Comparison of ENCODE assay signal across 34 cellular contexts in the genomic region with DNA sequence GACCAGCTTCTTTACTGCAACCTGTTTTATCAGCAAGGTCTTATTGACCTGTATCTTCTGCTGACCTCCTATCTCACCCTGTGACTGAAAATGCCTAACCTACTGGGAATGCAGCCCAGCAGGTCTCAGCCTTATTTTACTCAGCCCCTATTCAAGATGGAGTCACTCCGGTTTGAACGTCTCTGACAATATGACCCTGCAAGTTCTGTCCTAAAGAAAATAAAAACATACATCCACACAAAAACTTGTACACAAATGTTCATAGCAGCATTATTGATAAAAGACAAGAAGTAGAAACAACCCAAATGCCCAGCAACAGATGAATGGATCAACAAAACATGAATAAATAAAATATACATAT. TPM values are rescaled to one million over a fixed set of nuclear protein-coding genes. Genes with fewer than 3 reads are reported as not detected.
"Had no signal": no experiment of that assay in that cellular context is flagged by ENCODE, and none has a peak within 500 bp of the region (broad histone marks: within the 10 kb centered on the region; RNA-seq: fewer than 3 reads in every experiment).

No MANE protein-coding gene starts in this region.

- H2AFZ ChIP-seq: hepatocyte had no signal

- H3K9me3 ChIP-seq: lower lobe of right lung, pancreas, prostate gland, stomach, testis, thyroid gland, transverse colon, upper lobe of right lung had no signal

- DNase-seq: kidney glomerular epithelial cell; left cardiac atrium; lower lobe of right lung; mesenchymal stem cell; naive thymus-derived CD8-positive, alpha-beta T cell; nucleus accumbens; pancreas; posterior cingulate gyrus; retina; right cardiac atrium; stimulated activated CD4-positive, alpha-beta T cell treated with anti-CD3 and anti-CD28 coated beads, Interleukin-12 subunit alpha, Interleukin-12 subunit beta, amount 100 ng/mL, for 4 hours; stimulated activated CD4-positive, alpha-beta T cell treated with anti-CD3 and anti-CD28 coated beads, Interleukin-15, amount 100 ng/mL, for 24 hours; stimulated activated CD4-positive, alpha-beta T cell treated with anti-CD3 and anti-CD28 coated beads, Interleukin-2, amount 100 ng/mL, for 24 hours; stimulated activated CD4-positive, alpha-beta T cell treated with anti-CD3 and anti-CD28 coated beads, Interleukin-4, amount 100 ng/mL, for 1 hour; stimulated activated naive B cell treated with anti-CD40 and anti-IgM and Interleukin-4, amounts not matched to agents 10 μg/mL and 1 μg/mL and 100 μg/mL, for 72 hours; stimulated activated naive CD8-positive, alpha-beta T cell treated with anti-CD3 and anti-CD28 coated beads, Interleukin-15, Interleukin-2, amounts not matched to agents 100 U/mL and 50 U/mL, for 24 hours; stomach; testis; thyroid gland; transverse colon; upper lobe of right lung had no signal

- H3K4me3 Mint-ChIP-seq: naive thymus-derived CD8-positive, alpha-beta T cell; nephron; neural crest cell; stimulated activated naive B cell treated with anti-CD40 and anti-IgM and Interleukin-4, amounts not matched to agents 10 μg/mL and 1 μg/mL and 100 μg/mL, for 72 hours had no signal

- H3K4me1 ChIP-seq: prostate gland had no signal

- H3K4me2 ChIP-seq: hepatocyte had no signal

- H3K27ac Mint-ChIP-seq: stimulated activated naive B cell treated with anti-CD40 and anti-IgM and Interleukin-4, amounts not matched to agents 10 μg/mL and 1 μg/mL and 100 μg/mL, for 72 hours had no signal

- H3K4me3 ChIP-seq: hepatocyte, lower lobe of right lung, pancreas, prostate gland, skin epidermis, stomach, testis, thyroid gland, transverse colon, upper lobe of right lung had no signal

- FAIRE-seq: keratinocyte, urothelium cell line had no signal

- H3K36me3 Mint-ChIP-seq: naive thymus-derived CD8-positive, alpha-beta T cell; stimulated activated naive B cell treated with anti-CD40 and anti-IgM and Interleukin-4, amounts not matched to agents 10 μg/mL and 1 μg/mL and 100 μg/mL, for 72 hours had no signal

- H3K36me3 ChIP-seq: lower lobe of right lung, pancreas, prostate gland, stomach, thyroid gland, transverse colon, upper lobe of right lung had no signal

- ATAC-seq: left cardiac atrium; left lobe of liver; lower lobe of right lung; naive thymus-derived CD8-positive, alpha-beta T cell; pancreas; right cardiac atrium; sciatic nerve; stimulated activated naive B cell treated with anti-CD40 and anti-IgM and Interleukin-4, amounts not matched to agents 10 μg/mL and 1 μg/mL and 100 μg/mL, for 72 hours; stimulated activated naive CD8-positive, alpha-beta T cell treated with anti-CD3 and anti-CD28 coated beads, Interleukin-15, Interleukin-2, amounts not matched to agents 100 U/mL and 50 U/mL, for 24 hours; upper lobe of right lung had no signal

- H3K27ac ChIP-seq: hepatocyte, lower lobe of right lung, pancreas, prostate gland, testis, thyroid gland, upper lobe of right lung had no signal

- H3K27me3 Mint-ChIP-seq: naive thymus-derived CD8-positive, alpha-beta T cell had no signal

- H3K27me3 ChIP-seq: hepatocyte, pancreas, stomach, testis, thyroid gland, transverse colon, upper lobe of right lung had no signal

RNA-seq across cellular contexts. Expression of gene FAM9C, which starts 59.5 kb away (rescaled TPM):
- total RNA-seq: hepatocyte; left cardiac atrium; left lobe of liver; liver; lower lobe of right lung; mammary epithelial cell; mucosa of gallbladder; naive thymus-derived CD8-positive, alpha-beta T cell; osteoblast; pancreas; right cardiac atrium; sciatic nerve; upper lobe of right lung had no signal
- polyA plus RNA-seq: hepatocyte; keratinocyte; liver; mammary epithelial cell; naive thymus-derived CD8-positive, alpha-beta T cell; pancreas had no signal
